ENCODE assay signal across 9 cellular contexts in the genomic region with DNA sequence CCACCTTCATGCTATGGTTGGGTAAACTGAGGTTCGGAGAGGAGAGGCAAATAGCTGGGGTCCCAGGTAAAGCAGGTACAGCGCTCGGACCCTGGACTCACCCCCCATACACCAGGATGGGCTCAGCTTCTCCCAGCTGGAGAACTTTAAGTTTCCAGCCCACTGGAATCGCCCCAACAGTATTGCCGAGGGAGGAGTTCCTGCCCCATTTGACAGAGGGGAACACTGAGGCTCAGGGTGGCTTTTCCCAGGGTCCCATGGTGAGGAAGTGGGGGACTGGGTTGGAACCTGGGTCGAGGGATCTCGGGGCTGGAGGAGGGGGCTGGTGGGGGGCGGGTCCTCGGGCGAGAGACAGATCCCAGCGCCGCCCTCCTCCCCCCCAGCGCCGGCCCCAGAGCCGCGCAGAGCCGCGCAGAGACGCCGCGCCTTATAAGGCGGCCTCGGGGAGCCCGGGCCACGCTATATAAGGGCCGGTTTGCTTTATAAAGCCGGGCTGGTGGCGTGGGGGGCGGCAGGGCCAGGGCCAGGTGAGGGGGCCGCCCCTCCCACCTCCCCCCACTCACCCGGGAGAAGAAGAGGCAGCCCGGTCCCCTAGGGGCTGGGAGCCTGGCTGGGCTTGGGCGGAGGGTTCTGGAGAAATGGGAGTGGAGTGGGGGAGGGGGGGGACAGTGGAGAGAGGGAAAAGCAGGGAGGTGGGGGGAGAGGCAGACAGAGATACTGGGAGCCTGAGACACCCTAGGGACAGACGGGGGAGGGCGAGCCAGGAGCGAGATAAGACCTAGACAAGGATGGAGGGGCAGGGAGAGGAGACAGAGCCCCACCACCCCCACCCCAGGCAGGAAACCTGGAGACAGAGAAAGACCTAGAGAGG. TPM values are rescaled to one million over a fixed set of nuclear protein-coding genes. Genes with fewer than 3 reads are reported as not detected.
DNase-seq lines count a peak whose midpoint lies in the region; ATAC-seq and TF ChIP-seq lines count a peak whose summit lies in the region.
"Had no signal": no experiment of that assay in that cellular context is flagged by ENCODE, and none has a peak within 500 bp of the region (broad histone marks: within the 10 kb centered on the region; RNA-seq: fewer than 3 reads in every experiment).

No MANE protein-coding gene starts in this region.

- H3K9me3 ChIP-seq in GM23248 (ENCODE audit: low read depth) = no peaks in the 10 kb centered on the region
- no peaks in the 10 kb centered on the region for H3K9me3 ChIP-seq in iPS-15b (ENCODE audit: control insufficient read depth, insufficient read depth, low read length)
- H3K9me3 ChIP-seq in smooth muscle cell (replicated peaks; ENCODE audit: low read depth) = no peaks in the 10 kb centered on the region

- 12 to 27% methylated on average over 11 to 36 of the region's 36 CpGs for WGBS in GM23248 (ENCODE audit: low coverage in 1 of 2, low lambda C conversion rate in 2 of 2, missing lambda C conversion rate in 2 of 2), 2 experiments
- 50% methylated on average over 6 of the region's 36 CpGs for WGBS in smooth muscle cell (ENCODE audit: low lambda C conversion rate)

- H3K4me3 ChIP-seq in GM23248 (peak overlapping the region; percentile 65), iPS-15b (ENCODE audit: low read depth, low read length) (peak overlapping the region; percentile 68), smooth muscle cell (peak overlapping the region; percentile 54)

- no peak overlapping the region for H3K27ac ChIP-seq in GM23248
- H3K27ac ChIP-seq in smooth muscle cell (ENCODE audit: low read depth) = peak overlapping the region; percentile 81

- no peaks in the 10 kb centered on the region for H3K36me3 ChIP-seq in GM23248 (ENCODE audit: low read depth)
- H3K36me3 ChIP-seq in iPS-15b (ENCODE audit: control insufficient read depth, insufficient read depth, low read length) = peaks cover 2% of the 10 kb centered on the region
- H3K36me3 ChIP-seq in smooth muscle cell (ENCODE audit: low read depth) = no peaks in the 10 kb centered on the region

- no peaks in the 10 kb centered on the region for H3K79me2 ChIP-seq in GM23248 (ENCODE audit: insufficient read depth)
- H3K79me2 ChIP-seq in smooth muscle cell (ENCODE audit: low read depth) = no peaks in the 10 kb centered on the region

- peaks cover 14% of the 10 kb centered on the region for H3K4me1 ChIP-seq in GM23248 (ENCODE audit: insufficient read depth)
- H3K4me1 ChIP-seq in iPS-15b (ENCODE audit: control insufficient read depth, insufficient read depth, low read length) = peaks cover 6% of the 10 kb centered on the region
- peaks cover 15% of the 10 kb centered on the region for H3K4me1 ChIP-seq in smooth muscle cell (ENCODE audit: low read depth)

- no peaks in the 10 kb centered on the region for H3K9me2 ChIP-seq in GM23248 (ENCODE audit: insufficient read depth)

- H4K20me1 ChIP-seq in GM23248 (ENCODE audit: insufficient read depth) = no peaks in the 10 kb centered on the region
- H4K20me1 ChIP-seq in smooth muscle cell (ENCODE audit: low read depth) = no peaks in the 10 kb centered on the region

- H2AFZ ChIP-seq in GM23248 (peak overlapping the region; percentile 70), smooth muscle cell (ENCODE audit: low read depth) (no peak overlapping the region)

- ATAC-seq in GM18511 (IDR thresholded peaks at IDR 0.05; ENCODE audit: unreplicated experiment) (no peak), HG02970 (IDR thresholded peaks at IDR 0.05; ENCODE audit: low FRiP score, unreplicated experiment) (no peak)

- in situ Hi-C loops in GM23248 (cut with MboI) = no loop called here

- no peak for TF ChIP-seq CTCF in smooth muscle cell (IDR thresholded peaks at IDR 0.05; ENCODE audit: borderline replicate concordance, insufficient read depth, poor library complexity, severe bottlenecking)

- 0 out of 2 replicates have a peak, but pooled peaks cover 3% of the 10 kb centered on the region for H3F3A ChIP-seq in GM23248 (ENCODE audit: insufficient read depth)
- H3F3A ChIP-seq in smooth muscle cell (ENCODE audit: low read depth) = peaks cover 38% of the 10 kb centered on the region

- peak overlapping the region; percentile 69 for H3K4me2 ChIP-seq in GM23248 (ENCODE audit: unreplicated experiment)
- peak overlapping the region; percentile 93 for H3K4me2 ChIP-seq in smooth muscle cell

- H3K27me3 ChIP-seq in GM23248 (replicated peaks; ENCODE audit: insufficient read depth) (no peaks in the 10 kb centered on the region), iPS-15b (ENCODE audit: control insufficient read depth, insufficient read depth, low read length) (no peaks in the 10 kb centered on the region), smooth muscle cell (ENCODE audit: low read depth) (no peaks in the 10 kb centered on the region)

- H3K9ac ChIP-seq in GM23248 (peak overlapping the region; percentile 56; the same call in 1 of the 2 replicates), iPS-15b (ENCODE audit: low read depth, low read length) (no peak overlapping the region), smooth muscle cell (ENCODE audit: low read depth) (peak overlapping the region; percentile 68)

- peak; percentile 58 for DNase-seq in GM23248
- peak; percentile 83 for DNase-seq in astrocyte of the hippocampus (ENCODE audit: low read depth, low spot score)
- no peak for DNase-seq in smooth muscle cell (lab: John Stamatoyannopoulos, UW; ENCODE audit: unreplicated experiment)
- DNase-seq in HT-29 (ENCODE audit: low spot score) = no peak
- DNase-seq in dermis blood vessel endothelial cell = no peak
- DNase-seq: NCI-H510A had no signal

RNA-seq across cellular contexts. Expression of gene CNN1, which starts 1.1 kb away (rescaled TPM):
- total RNA-seq in GM23248 (2014; rRNA removed; shearing (Covaris generic)) = 44.5 and 47.4 TPM in 2 replicates
- polyA plus RNA-seq in GM23248 (2016; fragmentation: Nextera tagmentation; extraction: Ambion mirVana) = 27.1 and 30.0 TPM in 2 replicates
- 72.8 and 77.8 TPM in 2 replicates for total RNA-seq in smooth muscle cell
- 99.5 and 125 TPM in 2 replicates for polyA plus RNA-seq in smooth muscle cell
- not detected in 2 replicates for total RNA-seq in HT-29 (2014; rRNA removed; shearing (Covaris generic))
- total RNA-seq in dermis blood vessel endothelial cell = 0.19 and 1.2 TPM in 2 replicates

RNA-seq across cellular contexts. Expression of gene ECSIT, which starts 10.8 kb away (rescaled TPM):
- total RNA-seq in GM23248 (2014; rRNA removed; shearing (Covaris generic)) = 28.0 and 35.2 TPM in 2 replicates
- polyA plus RNA-seq in GM23248 (2016; fragmentation: Nextera tagmentation; extraction: Ambion mirVana) = 17.1 and 20.5 TPM in 2 replicates
- 20.7 and 21.1 TPM in 2 replicates for total RNA-seq in smooth muscle cell
- polyA plus RNA-seq in smooth muscle cell = 32.1 and 34.1 TPM in 2 replicates
- 55.7 and 56.4 TPM in 2 replicates for total RNA-seq in HT-29 (2014; rRNA removed; shearing (Covaris generic))
- total RNA-seq in dermis blood vessel endothelial cell = 36.8 and 37.6 TPM in 2 replicates

RNA-seq across cellular contexts. Expression of gene ELOF1, which starts 19.3 kb away (rescaled TPM):
- 32.4 and 50.6 TPM in 2 replicates for total RNA-seq in GM23248 (2014; rRNA removed; shearing (Covaris generic))
- polyA plus RNA-seq in GM23248 (2016; fragmentation: Nextera tagmentation; extraction: Ambion mirVana) (71.8 and 72.6 TPM in 2 replicates), smooth muscle cell (71.4 and 74.8 TPM in 2 replicates)
- total RNA-seq in smooth muscle cell (18.6 and 20.3 TPM in 2 replicates), dermis blood vessel endothelial cell (16.9 and 24.5 TPM in 2 replicates)
- total RNA-seq in HT-29 (2014; rRNA removed; shearing (Covaris generic)) = 41.0 and 48.1 TPM in 2 replicates

RNA-seq across cellular contexts. Expression of gene ZNF653, which starts 34.1 kb away (rescaled TPM):
- 3.9 and 4.6 TPM in 2 replicates for total RNA-seq in GM23248 (2014; rRNA removed; shearing (Covaris generic))
- polyA plus RNA-seq in GM23248 (2016; fragmentation: Nextera tagmentation; extraction: Ambion mirVana) = 1.4 and 2.2 TPM in 2 replicates
- 2.2 and 2.9 TPM in 2 replicates for total RNA-seq in smooth muscle cell
- polyA plus RNA-seq in smooth muscle cell = 5.5 and 10.8 TPM in 2 replicates
- 7.5 and 9.8 TPM in 2 replicates for total RNA-seq in HT-29 (2014; rRNA removed; shearing (Covaris generic))
- 5.1 and 12.4 TPM in 2 replicates for total RNA-seq in dermis blood vessel endothelial cell

RNA-seq across cellular contexts. Expression of gene ACP5, which starts 37.7 kb away (rescaled TPM):
- total RNA-seq in GM23248 (2014; rRNA removed; shearing (Covaris generic)) = 0.11 TPM in 1 of 2 replicates, not detected in the other
- 0.26 TPM in 1 of 2 replicates, not detected in the other for polyA plus RNA-seq in GM23248 (2016; fragmentation: Nextera tagmentation; extraction: Ambion mirVana)
- total RNA-seq in smooth muscle cell = 1.9 and 19.8 TPM in 2 replicates
- 0.89 and 1.9 TPM in 2 replicates for polyA plus RNA-seq in smooth muscle cell
- total RNA-seq in HT-29 (2014; rRNA removed; shearing (Covaris generic)) = 0.83 and 1.4 TPM in 2 replicates
- total RNA-seq in dermis blood vessel endothelial cell = 0.37 and 8.8 TPM in 2 replicates

Comparison
In these comparisons a context has a peak if more than half of its experiments do, and no peak if none do; other contexts are left out.
1. DNase-seq: peak in GM23248 (single experiment) and astrocyte of the hippocampus (single experiment); none in smooth muscle cell (single experiment), HT-29 (single experiment) and dermis blood vessel endothelial cell (single experiment).
2. RNA of gene CNN1, which starts 1.1 kb away (total RNA-seq): 72.8 to 77.8 TPM in smooth muscle cell and 44.5 to 47.4 TPM in GM23248; 0.19 to 1.2 TPM in dermis blood vessel endothelial cell and not detected in HT-29; every median in the first group is over 10 times any median in the second.
3. Peak in every context shown above with its lines, with median percentiles within 50 percentile points of each other: H3K4me3 ChIP-seq.